ENCODE assay signal across 18 cellular contexts in the genomic region with DNA sequence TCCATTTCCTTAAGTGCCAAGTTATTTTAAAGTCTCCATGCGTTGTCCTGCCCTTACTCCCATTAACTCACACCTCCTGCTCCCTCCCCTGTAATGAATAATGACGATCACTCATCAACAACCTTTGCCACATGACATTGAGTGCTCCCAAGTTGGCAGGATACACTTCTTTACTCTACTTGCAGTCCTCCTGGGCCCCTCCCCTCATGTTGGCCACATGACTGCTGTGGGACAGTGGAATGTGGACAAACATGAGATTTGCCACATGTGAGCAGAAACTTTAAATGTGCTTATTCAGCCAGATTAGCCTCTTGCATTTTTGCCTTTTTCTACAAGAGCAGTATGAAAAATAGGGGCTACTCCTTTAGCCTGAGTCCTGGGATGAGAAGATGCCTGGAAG.
DNase-seq lines count a peak whose midpoint lies in the region; ATAC-seq, FAIRE-seq and TF ChIP-seq lines count a peak whose summit lies in the region.
"Had no signal": no experiment of that assay in that cellular context is flagged by ENCODE, and none has a peak within 500 bp of the region (broad histone marks: within the 10 kb centered on the region; RNA-seq: fewer than 3 reads in every experiment).

No MANE protein-coding gene starts in this region.

- no peak for FAIRE-seq in GM12892 (lab: Jason Lieb, UNC)
- FAIRE-seq: GM12891 had no signal

- peaks cover 0 to 8% (median 0%) of the 10 kb centered on the region in 7 donors for H3K27me3 ChIP-seq in heart right ventricle

- peak; percentile 25 for DNase-seq in AG10803 (ENCODE audit: low read depth)
- peak; percentile 6 for DNase-seq in astrocyte of the hippocampus (ENCODE audit: low read depth, low spot score)
- peak; percentile 21 for DNase-seq in renal cortical epithelial cell (ENCODE audit: low read depth)
- no peak for DNase-seq in NCI-H2081 treated with DMSO at 0.1 percent for 48 hours (lab: John Stamatoyannopoulos, UW)
- no peak for DNase-seq in heart right ventricle
- no peak for DNase-seq in GM12892 (ENCODE audit: insufficient read length)
- DNase-seq: 8988T; ACHN; C1 segment of cervical spinal cord; Calu3; CD4-positive, alpha-beta T cell; DMS 273 treated with DMSO at 0.1 percent for 48 hours; H7 had no signal

- WGBS in heart right ventricle, 2 donors, result 56 to 57% methylated on average over 2 of the region's 2 CpGs

- no peaks in the 10 kb centered on the region for H3K36me3 ChIP-seq in heart right ventricle

- TF ChIP-seq CTCF in AG10803 (conservative IDR thresholded peaks at IDR 0.05; ENCODE audit: low read length) (no peak), heart right ventricle (IDR thresholded peaks at IDR 0.05) (no peak)

- H3K4me3 ChIP-seq in AG10803 (ENCODE audit: low read length), result no peak overlapping the region
- H3K4me3 ChIP-seq in heart right ventricle, result no peak overlapping the region
- H3K4me3 ChIP-seq: GM23338 had no signal

- intact Hi-C loops in heart right ventricle (cut with DNase I), result no loop called here

- peaks cover 0 to under 1% (median 0%) of the 10 kb centered on the region in 11 donors for H3K9me3 ChIP-seq in heart right ventricle

- no peak for TF ChIP-seq POLR2A in GM12892 (IDR thresholded peaks at IDR 0.05; ENCODE audit: low read depth, low read length)

- H3K4me1 ChIP-seq in heart right ventricle, result no peaks in the 10 kb centered on the region

- ATAC-seq in esophagus mucosa (peak; percentile 56), heart right ventricle (no peak), HG02981 (IDR thresholded peaks at IDR 0.05; ENCODE audit: unreplicated experiment) (no peak)
- ATAC-seq: GM23338 had no signal

- no peak overlapping the region for H3K27ac ChIP-seq in heart right ventricle
- H3K27ac ChIP-seq: HL-60 had no signal

Comparison
In these comparisons a context has a peak if more than half of its experiments do, and no peak if none do; other contexts are left out.
1. DNase-seq: peak in AG10803 (single experiment), astrocyte of the hippocampus (single experiment) and renal cortical epithelial cell (single experiment); none in NCI-H2081 treated with DMSO at 0.1 percent for 48 hours (single experiment), heart right ventricle (0 of 2) and GM12892 (single experiment).